ENCODE assay signal across 13 cellular contexts in genomic region chr22:29302681-29303465, GRCh38. TPM values are rescaled to one million over a fixed set of nuclear protein-coding genes. Genes with fewer than 3 reads are reported as not detected.
DNase-seq lines count a peak whose midpoint lies in the region; ATAC-seq and TF ChIP-seq lines count a peak whose summit lies in the region.
"Had no signal": no experiment of that assay in that cellular context is flagged by ENCODE, and none has a peak within 500 bp of the region (broad histone marks: within the 10 kb centered on the region; RNA-seq: fewer than 3 reads in every experiment).

No MANE protein-coding gene starts in this region.

- peak; percentile 56 for DNase-seq in pons (ENCODE audit: low spot score)
- DNase-seq in SK-N-DZ (ENCODE audit: low spot score) = no peak
- DNase-seq: activated CD4-positive, alpha-beta T cell treated with anti-CD3 and anti-CD28 coated beads, Interleukin-2, amount 10 ng/mL, durations not matched to agents 7 days and 5 days; effector CD8-positive, alpha-beta T cell had no signal

- POLR2A ChIA-PET in HEK293 (lab: Yijun Ruan, JAX) = interaction anchor here (0.6 to 2.1 kb wide), 3 partner anchors 9 to 251 kb away, joined by 3 to 11 read pairs (median 6); partner anchors contain the start of gene THOC5

- no peaks in the 10 kb centered on the region for H3K9me3 Mint-ChIP-seq in dendritic cell treated with granulocyte-macrophage colony-stimulating factor and Interleukin-4, amounts not matched to agents 40 ng/mL and 50 ng/mL, for 4 days
- H3K9me3 Mint-ChIP-seq: activated CD4-positive, alpha-beta T cell treated with anti-CD3 and anti-CD28 coated beads, Interleukin-2, amount 10 ng/mL, durations not matched to agents 7 days and 5 days; activated naive CD4-positive, alpha-beta T cell treated with anti-CD3 and anti-CD28 coated beads, Interleukin-2, amount 50 U/mL, for 72 hours had no signal

- H3K4me1 ChIP-seq in HEK293 (ENCODE audit: control insufficient read depth, insufficient read depth, low read length) = no peaks in the 10 kb centered on the region

- CTCF ChIA-PET in HEK293 (lab: Yijun Ruan, JAX) = interaction anchor here (0.6 to 2.5 kb wide), 7 partner anchors 10 to 109 kb away, joined by 3 to 7 read pairs (median 3); no protein-coding TSS in a partner anchor

- intact Hi-C loops in dendritic cell treated with granulocyte-macrophage colony-stimulating factor and Interleukin-4, amounts not matched to agents 40 ng/mL and 50 ng/mL, for 4 days (cut with micrococcal nuclease) = loop anchor here (2.0 kb wide), 1 partner anchor 34 kb away; the partner anchor contains the start of gene EWSR1

- H3K36me3 Mint-ChIP-seq in dendritic cell treated with granulocyte-macrophage colony-stimulating factor and Interleukin-4, amounts not matched to agents 40 ng/mL and 50 ng/mL, for 4 days (ENCODE audit: low read depth) = peaks cover 47% of the 10 kb centered on the region

- peaks cover 12% of the 10 kb centered on the region for H3K27me3 Mint-ChIP-seq in dendritic cell treated with granulocyte-macrophage colony-stimulating factor and Interleukin-4, amounts not matched to agents 40 ng/mL and 50 ng/mL, for 4 days

- H3K27ac ChIP-seq in C4-2B (peak overlapping the region; percentile 48), HEK293 (ENCODE audit: extremely low read depth, low read depth, low read length) (no peak overlapping the region)

- H3K4me3 ChIP-seq in HEK293 (ENCODE audit: low read depth, low read length) = no peak overlapping the region
- H3K4me3 ChIP-seq: left lung, prostate gland had no signal

- H3K36me3 ChIP-seq in HEK293 (ENCODE audit: control insufficient read depth in 2 of 2, insufficient read depth in 1 of 2, low read length in 2 of 2) = peaks cover 12 to 42% of the 10 kb centered on the region in 2 experiments; a peak in 2 of 3 replicates

- H3K4me3 Mint-ChIP-seq in dendritic cell treated with granulocyte-macrophage colony-stimulating factor and Interleukin-4, amounts not matched to agents 40 ng/mL and 50 ng/mL, for 4 days = no peak overlapping the region
- H3K4me3 Mint-ChIP-seq: activated CD4-positive, alpha-beta T cell treated with anti-CD3 and anti-CD28 coated beads, Interleukin-2, amount 10 ng/mL, durations not matched to agents 7 days and 5 days had no signal

- TF ChIP-seq CTCF in C4-2B (conservative IDR thresholded peaks at IDR 0.05) (no peak), HEK293 (tag by site-specific recombination; IDR thresholded peaks at IDR 0.05) (no peak)

- H3K4me1 Mint-ChIP-seq in dendritic cell treated with granulocyte-macrophage colony-stimulating factor and Interleukin-4, amounts not matched to agents 40 ng/mL and 50 ng/mL, for 4 days (ENCODE audit: low read depth) = peaks cover 72% of the 10 kb centered on the region

- no peaks in the 10 kb centered on the region for H3K9me3 ChIP-seq in HEK293 (ENCODE audit: control insufficient read depth, insufficient read depth, low read depth, low read length)
- H3K9me3 ChIP-seq: left lung, prostate gland had no signal

- no peak for ATAC-seq in GM21360 (IDR thresholded peaks at IDR 0.05; ENCODE audit: unreplicated experiment)
- no peak for ATAC-seq in HG03025 (IDR thresholded peaks at IDR 0.05; ENCODE audit: low FRiP score, unreplicated experiment)
- ATAC-seq in GM18868 (IDR thresholded peaks at IDR 0.05; ENCODE audit: unreplicated experiment) = no peak

- peak overlapping the region; percentile 82 for H3K27ac Mint-ChIP-seq in dendritic cell treated with granulocyte-macrophage colony-stimulating factor and Interleukin-4, amounts not matched to agents 40 ng/mL and 50 ng/mL, for 4 days

TF ChIP-seq in HEK293, 187 proteins besides CTCF, POLR2A, EP300 and RAD21:
- TF ChIP-seq ZNF155 (tag by site-specific recombination; IDR thresholded peaks at IDR 0.05) (no peak), ZNF600 (tag by site-specific recombination; IDR thresholded peaks at IDR 0.05) (peak; percentile 31; the same call in 1 of the 2 replicates)

RNA-seq across cellular contexts. Expression of gene GAS2L1, which starts 3.6 kb away (rescaled TPM):
- polyA plus RNA-seq in SK-N-DZ (2014; cell fraction: cytosol; rRNA removed) = 4.5 and 4.6 TPM in 2 replicates
- polyA plus RNA-seq in SK-N-DZ (2014; cell fraction: nucleus; rRNA removed) = 7.8 and 10.7 TPM in 2 replicates

RNA-seq across cellular contexts. Expression of gene RASL10A, which starts 12.6 kb away (rescaled TPM):
- 1.0 TPM in 1 of 2 replicates, not detected in the other for polyA plus RNA-seq in SK-N-DZ (2014; cell fraction: cytosol; rRNA removed)
- 1.4 and 6.4 TPM in 2 replicates for polyA plus RNA-seq in SK-N-DZ (2014; cell fraction: nucleus; rRNA removed)

RNA-seq across cellular contexts. Expression of gene EWSR1, which starts 34.8 kb away (rescaled TPM):
- 186 and 209 TPM in 2 replicates for polyA plus RNA-seq in SK-N-DZ (2014; cell fraction: cytosol; rRNA removed)
- polyA plus RNA-seq in SK-N-DZ (2014; cell fraction: nucleus; rRNA removed) = 411 and 553 TPM in 2 replicates

RNA-seq across cellular contexts. Expression of gene RHBDD3, which starts 35.1 kb away (rescaled TPM):
- 92.4 and 120 TPM in 2 replicates for polyA plus RNA-seq in SK-N-DZ (2014; cell fraction: cytosol; rRNA removed)
- polyA plus RNA-seq in SK-N-DZ (2014; cell fraction: nucleus; rRNA removed) = 74.4 and 98.6 TPM in 2 replicates
